ENCODE assay signal across 8 cellular contexts in the genomic region with DNA sequence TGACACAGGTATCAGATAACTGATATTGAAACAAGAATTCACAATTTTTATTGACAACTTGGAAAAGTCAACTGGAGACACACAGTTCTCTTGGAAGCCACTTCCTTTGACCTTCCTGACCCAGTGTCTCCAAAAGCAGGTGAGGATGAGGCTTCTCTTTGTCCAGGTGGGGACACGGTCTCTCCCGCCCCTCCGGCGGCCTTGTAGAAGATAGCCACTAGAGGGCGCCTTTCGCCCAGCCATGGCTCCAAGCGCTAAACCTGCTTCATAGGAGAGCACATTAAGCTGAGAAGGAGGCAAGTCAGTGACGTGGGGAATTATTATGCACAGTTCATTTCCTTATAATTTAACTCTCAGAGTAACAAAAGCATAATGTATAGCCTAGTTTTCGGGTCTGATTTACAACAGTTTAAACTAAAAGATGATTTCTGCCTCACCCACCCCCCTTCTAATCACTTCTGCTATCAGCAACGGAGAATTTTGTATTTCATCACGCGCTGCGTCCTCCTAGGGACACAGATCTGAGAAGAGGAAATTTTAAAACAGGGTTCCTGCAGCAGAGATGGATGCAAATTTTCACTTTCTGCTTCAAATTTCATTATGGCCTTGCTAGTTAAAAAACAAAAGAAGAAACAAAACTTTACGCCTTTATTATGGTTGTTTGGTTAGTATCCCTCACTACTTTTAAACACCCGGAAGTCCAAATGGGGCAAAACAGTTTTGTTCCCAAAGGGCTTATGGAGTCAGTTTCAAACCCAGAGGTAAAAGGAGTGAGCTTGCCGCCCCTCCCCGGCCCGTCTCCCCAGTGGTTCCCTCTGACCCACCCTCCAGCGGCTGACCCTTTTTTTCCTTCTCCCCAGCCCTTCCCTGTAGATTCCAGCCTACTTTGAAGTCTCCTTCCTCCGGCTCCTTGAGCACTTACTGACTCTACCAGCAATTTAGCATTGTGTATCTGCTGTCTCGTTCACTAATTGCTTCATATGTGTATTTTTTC.
A peak's percentile ranks its signal among the peaks of the same experiment; 100 is the strongest.
DNase-seq lines count a peak whose midpoint lies in the region; TF ChIP-seq lines count a peak whose summit lies in the region.

No MANE protein-coding gene starts in this region.

- H3F3A ChIP-seq in MM.1S (ENCODE audit: insufficient read depth, low read length) (no peaks in the 10 kb centered on the region), SK-N-SH (replicated peaks; ENCODE audit: insufficient read depth) (no peaks in the 10 kb centered on the region)

- no peaks in the 10 kb centered on the region for H3K4me1 ChIP-seq in HEK293 (ENCODE audit: control insufficient read depth, insufficient read depth, low read length)
- no peaks in the 10 kb centered on the region for H3K4me1 ChIP-seq in MM.1S (ENCODE audit: low read length)
- H3K4me1 ChIP-seq in SK-N-SH (ENCODE audit: control insufficient read depth in 1 of 2, insufficient read depth in 2 of 2, low read depth in 1 of 2, low read length in 1 of 2) = peaks cover 0 to 3% of the 10 kb centered on the region in 2 experiments; a peak in 1 of 4 replicates
- no peaks in the 10 kb centered on the region for H3K4me1 ChIP-seq in cardiac muscle cell (ENCODE audit: low read depth)

- H3K79me2 ChIP-seq in MM.1S (ENCODE audit: low read length) = no peaks in the 10 kb centered on the region
- no peaks in the 10 kb centered on the region for H3K79me2 ChIP-seq in SK-N-SH (ENCODE audit: insufficient read depth)

- H4K20me1 ChIP-seq in MM.1S (ENCODE audit: insufficient read depth, low read length) = no peaks in the 10 kb centered on the region
- H4K20me1 ChIP-seq in SK-N-SH (ENCODE audit: insufficient read depth) = no peaks in the 10 kb centered on the region

- TF ChIP-seq EP300 in SK-N-SH (IDR thresholded peaks at IDR 0.05; ENCODE audit: borderline replicate concordance in 1 of 2, low read depth in 1 of 2, low read length in 1 of 2) = no peak

- H3K27me3 ChIP-seq in MM.1S (replicated peaks; ENCODE audit: insufficient read depth, low read length) (no peaks in the 10 kb centered on the region), SK-N-SH (ENCODE audit: insufficient read depth) (no peaks in the 10 kb centered on the region; the same call in 1 of the 2 replicates), cardiac muscle cell (no peaks in the 10 kb centered on the region)

- H3K4me3 ChIP-seq in HEK293 (ENCODE audit: low read depth, low read length) (peak overlapping the region; percentile 4), MM.1S (ENCODE audit: low read length) (no peak overlapping the region), SK-N-SH (ENCODE audit: low read depth in 2 of 2, low read length in 1 of 2) (peak overlapping the region in 1 of 2 experiments; percentile 45; a peak in 1 of 4 replicates), cardiac muscle cell (no peak overlapping the region)

- no peaks in the 10 kb centered on the region for H3K36me3 ChIP-seq in HEK293 (ENCODE audit: control insufficient read depth in 2 of 2, insufficient read depth in 1 of 2, low read length in 2 of 2)
- no peaks in the 10 kb centered on the region for H3K36me3 ChIP-seq in MM.1S (replicated peaks; ENCODE audit: insufficient read depth, low read length)
- H3K36me3 ChIP-seq in SK-N-SH (replicated peaks in 1 of 2; ENCODE audit: control insufficient read depth in 1 of 2, insufficient read depth in 2 of 2, low read length in 1 of 2) = no peaks in the 10 kb centered on the region
- no peaks in the 10 kb centered on the region for H3K36me3 ChIP-seq in cardiac muscle cell

- H3K4me3 Mint-ChIP-seq in activated naive CD4-positive, alpha-beta T cell treated with anti-CD3 and anti-CD28 coated beads, Interleukin-2, amount 50 U/mL, for 24 hours = peak overlapping the region; percentile 88
- peak overlapping the region; percentile 86 for H3K4me3 Mint-ChIP-seq in type B pancreatic cell

- peak; percentile 95 for TF ChIP-seq RAD21 in SK-N-SH (IDR thresholded peaks at IDR 0.05; ENCODE audit: low read length)

- H3K27me3 Mint-ChIP-seq in activated naive CD4-positive, alpha-beta T cell treated with anti-CD3 and anti-CD28 coated beads, Interleukin-2, amount 50 U/mL, for 24 hours = peaks cover 6% of the 10 kb centered on the region
- H3K27me3 Mint-ChIP-seq in type B pancreatic cell = no peaks in the 10 kb centered on the region

- TF ChIP-seq CTCF in HEK293 (tag by site-specific recombination; IDR thresholded peaks at IDR 0.05) (peak; percentile 84), MM.1S (IDR thresholded peaks at IDR 0.05; ENCODE audit: low read length) (peak; percentile 98), SK-N-SH (IDR thresholded peaks at IDR 0.05) (peak; percentile 97), cardiac muscle cell (IDR thresholded peaks at IDR 0.05; ENCODE audit: low read depth, low read length) (peak; percentile 99), type B pancreatic cell (conservative IDR thresholded peaks at IDR 0.05) (peak; percentile 99)

- H2AFZ ChIP-seq in MM.1S (ENCODE audit: low read length) (no peak overlapping the region), SK-N-SH (ENCODE audit: low read depth) (no peak overlapping the region)

- no peaks in the 10 kb centered on the region for H3K9me3 ChIP-seq in HEK293 (ENCODE audit: control insufficient read depth, insufficient read depth, low read depth, low read length)
- no peaks in the 10 kb centered on the region for H3K9me3 ChIP-seq in MM.1S (replicated peaks; ENCODE audit: insufficient read depth, low read length)
- no peaks in the 10 kb centered on the region for H3K9me3 ChIP-seq in SK-N-SH
- no peaks in the 10 kb centered on the region for H3K9me3 ChIP-seq in cardiac muscle cell (ENCODE audit: low read depth)

- 35% methylated on average over 21 of the region's 21 CpGs for WGBS in SK-N-SH (ENCODE audit: low lambda C conversion rate)

- H3K9me2 ChIP-seq in MM.1S (replicated peaks; ENCODE audit: insufficient read depth, low read length) (no peaks in the 10 kb centered on the region), SK-N-SH (no peaks in the 10 kb centered on the region)

- H3K9ac ChIP-seq in MM.1S (ENCODE audit: low read length) (no peak overlapping the region), SK-N-SH (no peak overlapping the region)

- DNase-seq in GM03348 (ENCODE audit: low spot score) = peak; percentile 87
- peak; percentile 75 for DNase-seq in MM.1S
- DNase-seq in SK-N-SH = peak; percentile 72
- DNase-seq in cardiac muscle cell (ENCODE audit: low read depth in 1 of 2, low spot score in 1 of 2) = peak; percentile 78 to 88
- DNase-seq in posterior cingulate gyrus = peak; percentile 43 to 96 (median 76)
- peak; percentile 83 for DNase-seq in type B pancreatic cell (ENCODE audit: extremely low spot score, unreplicated experiment)

- CTCF ChIA-PET in HEK293 (lab: Yijun Ruan, JAX) = interaction anchor here (0.5 to 2.6 kb wide), 36 partner anchors 8 to 1780 kb away, joined by 3 to 16 read pairs (median 3); no protein-coding TSS in a partner anchor
- CTCF ChIA-PET in SK-N-SH (lab: Yijun Ruan, JAX) = interaction anchor here (0.5 to 3.1 kb wide), 53 partner anchors 9 to 1802 kb away, joined by 3 to 36 read pairs (median 4); no protein-coding TSS in a partner anchor

- H3K36me3 Mint-ChIP-seq in activated naive CD4-positive, alpha-beta T cell treated with anti-CD3 and anti-CD28 coated beads, Interleukin-2, amount 50 U/mL, for 24 hours = no peaks in the 10 kb centered on the region
- peaks cover 3% of the 10 kb centered on the region for H3K36me3 Mint-ChIP-seq in type B pancreatic cell

- POLR2A ChIA-PET in HEK293 (lab: Yijun Ruan, JAX) (no interaction called here), SK-N-SH (lab: Yijun Ruan, JAX) (interaction anchor here (0.6 to 0.7 kb wide), 2 partner anchors 116 to 728 kb away, joined by 3 read pairs; no protein-coding TSS in a partner anchor)

- H3K27ac Mint-ChIP-seq in activated naive CD4-positive, alpha-beta T cell treated with anti-CD3 and anti-CD28 coated beads, Interleukin-2, amount 50 U/mL, for 24 hours = peak overlapping the region; percentile 73
- peak overlapping the region; percentile 76 for H3K27ac Mint-ChIP-seq in type B pancreatic cell

- intact Hi-C loops in posterior cingulate gyrus (cut with DNase I) = loop anchor here (10.0 kb wide), 2 partner anchors 1529 to 1779 kb away; no protein-coding TSS in a partner anchor

- no peak overlapping the region for H3K27ac ChIP-seq in HEK293 (ENCODE audit: extremely low read depth, low read depth, low read length)
- no peak overlapping the region for H3K27ac ChIP-seq in MM.1S (ENCODE audit: low read length)
- H3K27ac ChIP-seq in SK-N-SH (ENCODE audit: low read depth in 2 of 2, low read length in 1 of 2) = no peak overlapping the region
- H3K27ac ChIP-seq in cardiac muscle cell = no peak overlapping the region

- H3K4me2 ChIP-seq in MM.1S (ENCODE audit: low read depth, low read length) (peak overlapping the region; percentile 8; the same call in 1 of the 2 replicates), SK-N-SH (no peak overlapping the region)

- H3K4me1 Mint-ChIP-seq in activated naive CD4-positive, alpha-beta T cell treated with anti-CD3 and anti-CD28 coated beads, Interleukin-2, amount 50 U/mL, for 24 hours = peaks cover 11% of the 10 kb centered on the region
- peaks cover 17% of the 10 kb centered on the region for H3K4me1 Mint-ChIP-seq in type B pancreatic cell (ENCODE audit: unreplicated experiment)

- no peaks in the 10 kb centered on the region for H3K9me3 Mint-ChIP-seq in activated naive CD4-positive, alpha-beta T cell treated with anti-CD3 and anti-CD28 coated beads, Interleukin-2, amount 50 U/mL, for 24 hours
- H3K9me3 Mint-ChIP-seq in type B pancreatic cell = peaks cover 12% of the 10 kb centered on the region

TF ChIP-seq in SK-N-SH, 30 proteins besides CTCF, POLR2A, EP300 and RAD21:
- TF ChIP-seq ELF1 (IDR thresholded peaks at IDR 0.05) (no peak), SMC3 (IDR thresholded peaks at IDR 0.05; ENCODE audit: low read depth, low read length) (peak; percentile 83)
TF ChIP-seq in SK-N-SH: peak in this region for 1.
